In genomic region chr13:94917814-94918213, GRCh38 we compare ENCODE assay signal across 24 cellular contexts.
DNase-seq lines count a peak whose midpoint lies in the region; ATAC-seq and TF ChIP-seq lines count a peak whose summit lies in the region.
"Had no signal": no experiment of that assay in that cellular context is flagged by ENCODE, and none has a peak within 500 bp of the region (broad histone marks: within the 10 kb centered on the region; RNA-seq: fewer than 3 reads in every experiment).

No MANE protein-coding gene starts in this region.

- H3K79me2 ChIP-seq in hepatocyte, result no peaks in the 10 kb centered on the region

- H2AFZ ChIP-seq in hepatocyte, result no peak overlapping the region
- H2AFZ ChIP-seq: GM23248 had no signal

- no peaks in the 10 kb centered on the region for H4K20me1 ChIP-seq in hepatocyte (ENCODE audit: insufficient read depth, poor library complexity, severe bottlenecking)

- H3K27ac ChIP-seq in cardiac muscle cell, result no peak overlapping the region
- no peak overlapping the region for H3K27ac ChIP-seq in hepatocyte
- H3K27ac ChIP-seq: adrenal gland, GM23248, heart right ventricle, HL-60, neutrophil had no signal

- ATAC-seq in Right ventricle myocardium inferior, result no peak
- no peak for ATAC-seq in HG03159 (IDR thresholded peaks at IDR 0.05; ENCODE audit: unreplicated experiment)
- ATAC-seq: effector memory CD8-positive, alpha-beta T cell; heart right ventricle; K562; mucosa of descending colon; Panc1; stimulated activated memory B cell treated with anti-CD40 and anti-IgM and Interleukin-4, amounts not matched to agents 10 μg/mL and 1 μg/mL and 100 μg/mL, for 72 hours had no signal

- H3K9me3 Mint-ChIP-seq in activated naive CD4-positive, alpha-beta T cell treated with anti-CD3 and anti-CD28 coated beads for 36 hours, result no peaks in the 10 kb centered on the region

- H3K4me2 ChIP-seq in hepatocyte, result no peak overlapping the region

- peak; percentile 1 to 73 for DNase-seq in cardiac muscle cell (ENCODE audit: low read depth in 1 of 2, low spot score in 1 of 2)
- DNase-seq in Right ventricle myocardium inferior (ENCODE audit: missing footprints), result no peak
- DNase-seq in SW480 (ENCODE audit: low spot score), result peak; percentile 4
- DNase-seq in hepatocyte (ENCODE audit: low spot score), result peak; percentile 60
- no peak for DNase-seq in activated naive CD4-positive, alpha-beta T cell treated with anti-CD3 and anti-CD28 coated beads for 36 hours
- DNase-seq in GDM1 (lab: John Stamatoyannopoulos, UW), result no peak
- DNase-seq in NCI-H187 treated with DMSO at 0.1 percent for 48 hours (lab: John Stamatoyannopoulos, UW), result no peak
- DNase-seq: activated CD4-positive, alpha-beta T cell treated with anti-CD3 and anti-CD28 coated beads for 4 hours; activated effector memory CD4-positive, alpha-beta T cell treated with Interleukin-2 at 50 U/mL for 16 hours; adrenal gland; effector memory CD8-positive, alpha-beta T cell; GM23248; heart right ventricle; mucosa of descending colon; NCI-H1105; NCI-H82; stimulated activated CD4-positive, alpha-beta T cell treated with anti-CD3 and anti-CD28 coated beads, Interleukin-15, amount 100 ng/mL, for 24 hours had no signal

- H3K4me3 ChIP-seq in cardiac muscle cell (no peak overlapping the region), hepatocyte (no peak overlapping the region)
- H3K4me3 ChIP-seq: adrenal gland, GM23248, heart right ventricle, K562, mucosa of descending colon had no signal

- H3K4me1 Mint-ChIP-seq in activated naive CD4-positive, alpha-beta T cell treated with anti-CD3 and anti-CD28 coated beads for 36 hours (ENCODE audit: low read depth), result no peaks in the 10 kb centered on the region
- H3K4me1 Mint-ChIP-seq: CD14-positive monocyte; stimulated activated memory B cell treated with anti-CD40 and anti-IgM and Interleukin-4, amounts not matched to agents 10 μg/mL and 1 μg/mL and 100 μg/mL, for 72 hours had no signal

- H3K27me3 ChIP-seq in cardiac muscle cell, result no peaks in the 10 kb centered on the region
- H3K27me3 ChIP-seq in hepatocyte, result peaks cover 21% of the 10 kb centered on the region
- H3K27me3 ChIP-seq: adrenal gland, heart right ventricle, neutrophil had no signal

- no peaks in the 10 kb centered on the region for H3K9me2 ChIP-seq in hepatocyte (replicated peaks; ENCODE audit: insufficient read depth)

- CTCF ChIA-PET in activated naive CD4-positive, alpha-beta T cell treated with anti-CD3 and anti-CD28 coated beads for 36 hours (lab: Charles Lee), result interaction anchor here (0.9 kb wide), 1 partner anchor 128 kb away, joined by 3 read pairs; no protein-coding TSS in a partner anchor

- no peaks in the 10 kb centered on the region for H3K9me3 ChIP-seq in cardiac muscle cell (ENCODE audit: low read depth)
- H3K9me3 ChIP-seq in hepatocyte (ENCODE audit: low read depth), result no peaks in the 10 kb centered on the region
- H3K9me3 ChIP-seq: adrenal gland, heart right ventricle, mucosa of descending colon, neutrophil had no signal

- no peaks in the 10 kb centered on the region for H3K4me1 ChIP-seq in cardiac muscle cell (ENCODE audit: low read depth)
- no peaks in the 10 kb centered on the region for H3K4me1 ChIP-seq in hepatocyte (ENCODE audit: insufficient read depth)
- H3K4me1 ChIP-seq: adrenal gland, heart right ventricle had no signal

- H3K36me3 Mint-ChIP-seq in activated naive CD4-positive, alpha-beta T cell treated with anti-CD3 and anti-CD28 coated beads for 36 hours (ENCODE audit: low read depth), result no peaks in the 10 kb centered on the region
- H3K36me3 Mint-ChIP-seq: CD14-positive monocyte; stimulated activated memory B cell treated with anti-CD40 and anti-IgM and Interleukin-4, amounts not matched to agents 10 μg/mL and 1 μg/mL and 100 μg/mL, for 72 hours had no signal

- no peaks in the 10 kb centered on the region for H3K36me3 ChIP-seq in cardiac muscle cell
- no peaks in the 10 kb centered on the region for H3K36me3 ChIP-seq in hepatocyte (replicated peaks; ENCODE audit: insufficient read depth, low read depth)
- H3K36me3 ChIP-seq: adrenal gland, heart right ventricle, neutrophil had no signal

- intact Hi-C loops in Right ventricle myocardium inferior (cut with DNase I), result no loop called here
- intact Hi-C loops in activated naive CD4-positive, alpha-beta T cell treated with anti-CD3 and anti-CD28 coated beads for 36 hours (cut with micrococcal nuclease), result no loop called here

- 35% methylated on average over 2 of the region's 2 CpGs for WGBS in hepatocyte (ENCODE audit: low lambda C conversion rate, missing lambda C conversion rate)

- peaks cover 5% of the 10 kb centered on the region for H3K27me3 Mint-ChIP-seq in activated naive CD4-positive, alpha-beta T cell treated with anti-CD3 and anti-CD28 coated beads for 36 hours (ENCODE audit: low read depth)
- H3K27me3 Mint-ChIP-seq: effector memory CD8-positive, alpha-beta T cell; stimulated activated memory B cell treated with anti-CD40 and anti-IgM and Interleukin-4, amounts not matched to agents 10 μg/mL and 1 μg/mL and 100 μg/mL, for 72 hours had no signal

- TF ChIP-seq CTCF in cardiac muscle cell (IDR thresholded peaks at IDR 0.05; ENCODE audit: low read depth, low read length), result no peak
- no peak for TF ChIP-seq CTCF in hepatocyte (IDR thresholded peaks at IDR 0.05; ENCODE audit: poor library complexity)

- no peak overlapping the region for H3K4me3 Mint-ChIP-seq in activated naive CD4-positive, alpha-beta T cell treated with anti-CD3 and anti-CD28 coated beads for 36 hours
- H3K4me3 Mint-ChIP-seq: CD14-positive monocyte; effector memory CD8-positive, alpha-beta T cell; stimulated activated memory B cell treated with anti-CD40 and anti-IgM and Interleukin-4, amounts not matched to agents 10 μg/mL and 1 μg/mL and 100 μg/mL, for 72 hours had no signal

- no peak overlapping the region for H3K27ac Mint-ChIP-seq in activated naive CD4-positive, alpha-beta T cell treated with anti-CD3 and anti-CD28 coated beads for 36 hours
- H3K27ac Mint-ChIP-seq: CD14-positive monocyte; effector memory CD8-positive, alpha-beta T cell; stimulated activated memory B cell treated with anti-CD40 and anti-IgM and Interleukin-4, amounts not matched to agents 10 μg/mL and 1 μg/mL and 100 μg/mL, for 72 hours had no signal

Comparison
In these comparisons a context has a peak if more than half of its experiments do, and no peak if none do; other contexts are left out.
1. DNase-seq: peak in cardiac muscle cell (2 of 2), SW480 (single experiment) and hepatocyte (single experiment); none in Right ventricle myocardium inferior (single experiment), activated naive CD4-positive, alpha-beta T cell treated with anti-CD3 and anti-CD28 coated beads for 36 hours (single experiment), GDM1 (single experiment) and NCI-H187 treated with DMSO at 0.1 percent for 48 hours (single experiment).